Comparison of ENCODE assay signal across 16 cellular contexts in the genomic region with DNA sequence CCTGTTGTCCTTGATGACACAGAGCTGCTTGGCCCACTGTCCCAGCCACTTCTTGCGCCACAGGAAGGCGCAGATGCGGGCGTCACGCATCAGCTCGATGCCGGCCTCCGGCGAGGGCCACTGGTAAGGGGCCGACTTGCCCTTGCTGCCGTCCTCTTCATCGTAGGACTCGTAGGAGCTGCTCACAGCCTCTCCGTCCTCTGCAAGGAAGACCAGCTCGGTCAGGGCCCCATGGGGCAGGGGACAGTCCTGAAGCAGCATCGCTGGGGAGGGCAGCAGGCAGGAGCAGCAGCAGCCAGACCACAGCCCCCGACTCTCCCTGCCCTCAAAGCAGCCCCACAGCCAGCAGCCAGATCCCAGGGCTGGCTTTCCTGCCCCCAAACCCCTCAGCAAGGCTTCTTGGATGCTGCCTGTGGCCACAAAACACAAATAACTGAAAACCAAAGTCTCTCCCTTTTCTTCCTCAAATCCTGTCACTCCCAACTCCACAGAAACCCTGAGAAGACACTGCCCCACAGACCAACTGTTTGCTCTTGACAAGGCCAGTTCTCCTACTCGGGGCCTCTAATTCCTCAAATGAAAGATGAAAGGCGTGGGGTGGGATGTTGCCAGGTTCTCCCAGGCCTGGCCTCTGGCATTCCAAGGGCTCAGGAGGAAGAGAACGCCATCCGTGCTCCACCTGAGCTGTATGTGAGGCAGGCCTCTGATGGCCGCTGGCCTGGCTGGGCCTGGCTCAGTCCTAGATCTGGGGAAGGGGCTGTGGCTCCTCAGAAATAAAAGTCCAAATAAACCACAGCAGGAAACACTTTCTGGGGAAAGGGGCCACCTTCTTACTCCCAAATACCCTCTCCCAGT.
"Had no signal": no experiment of that assay in that cellular context is flagged by ENCODE, and none has a peak within 500 bp of the region (broad histone marks: within the 10 kb centered on the region; RNA-seq: fewer than 3 reads in every experiment).

No MANE protein-coding gene starts in this region.

- DNase-seq: activated CD4-positive, alpha-beta memory T cell treated with anti-CD3 and anti-CD28 coated beads for 36 hours; activated CD4-positive, alpha-beta T cell treated with anti-CD3 and anti-CD28 coated beads for 48 hours; activated naive CD4-positive, alpha-beta T cell treated with anti-CD3 and anti-CD28 coated beads, Interleukin-2, amount 10 ng/mL, durations not matched to agents 7 days and 5 days; activated T-cell treated with anti-CD3 and anti-CD28 coated beads, Interleukin-2, amount 50 U/mL, for 48 hours; amygdala; cerebellar nuclear complex; effector CD4-positive, alpha-beta T cell; heart right ventricle; left colon; naive B cell; occipital lobe; stimulated activated CD4-positive, alpha-beta T cell treated with anti-CD3 and anti-CD28 coated beads, Interleukin-12 subunit alpha, Interleukin-12 subunit beta, amount 100 ng/mL, for 4 hours; stimulated activated CD4-positive, alpha-beta T cell treated with anti-CD3 and anti-CD28 coated beads, Interleukin-4, amount 100 ng/mL, for 4 hours; stimulated activated naive CD8-positive, alpha-beta T cell treated with anti-CD3 and anti-CD28 coated beads, Interleukin-15, amount 100 ng/mL, for 72 hours had no signal

- H3K4me1 Mint-ChIP-seq: activated naive CD4-positive, alpha-beta T cell treated with anti-CD3 and anti-CD28 coated beads, Interleukin-2, amount 10 ng/mL, durations not matched to agents 7 days and 5 days; naive B cell had no signal

- H3K9me3 ChIP-seq: tibial nerve, vagina had no signal

- H3K27ac ChIP-seq: heart right ventricle, vagina had no signal

- H3K4me3 Mint-ChIP-seq: activated CD4-positive, alpha-beta memory T cell treated with anti-CD3 and anti-CD28 coated beads for 36 hours; activated naive CD4-positive, alpha-beta T cell treated with anti-CD3 and anti-CD28 coated beads, Interleukin-2, amount 10 ng/mL, durations not matched to agents 7 days and 5 days; naive B cell; stimulated activated naive CD8-positive, alpha-beta T cell treated with anti-CD3 and anti-CD28 coated beads, Interleukin-15, amount 100 ng/mL, for 72 hours had no signal

- H3K27me3 ChIP-seq: heart right ventricle, tibial nerve, vagina had no signal

- H3K27ac Mint-ChIP-seq: activated CD4-positive, alpha-beta memory T cell treated with anti-CD3 and anti-CD28 coated beads for 36 hours; activated naive CD4-positive, alpha-beta T cell treated with anti-CD3 and anti-CD28 coated beads, Interleukin-2, amount 10 ng/mL, durations not matched to agents 7 days and 5 days had no signal

- H3K9me3 Mint-ChIP-seq: activated CD4-positive, alpha-beta memory T cell treated with anti-CD3 and anti-CD28 coated beads for 36 hours; activated naive CD4-positive, alpha-beta T cell treated with anti-CD3 and anti-CD28 coated beads, Interleukin-2, amount 10 ng/mL, durations not matched to agents 7 days and 5 days; stimulated activated naive CD8-positive, alpha-beta T cell treated with anti-CD3 and anti-CD28 coated beads, Interleukin-15, amount 100 ng/mL, for 72 hours had no signal

- H3K36me3 Mint-ChIP-seq: activated CD4-positive, alpha-beta memory T cell treated with anti-CD3 and anti-CD28 coated beads for 36 hours; activated naive CD4-positive, alpha-beta T cell treated with anti-CD3 and anti-CD28 coated beads, Interleukin-2, amount 10 ng/mL, durations not matched to agents 7 days and 5 days; naive B cell had no signal

- H3K27me3 Mint-ChIP-seq: activated CD4-positive, alpha-beta memory T cell treated with anti-CD3 and anti-CD28 coated beads for 36 hours had no signal

- H3K4me3 ChIP-seq: heart right ventricle, tibial nerve, vagina had no signal
